1 cellular context compared by ENCODE assay signal in the genomic region with DNA sequence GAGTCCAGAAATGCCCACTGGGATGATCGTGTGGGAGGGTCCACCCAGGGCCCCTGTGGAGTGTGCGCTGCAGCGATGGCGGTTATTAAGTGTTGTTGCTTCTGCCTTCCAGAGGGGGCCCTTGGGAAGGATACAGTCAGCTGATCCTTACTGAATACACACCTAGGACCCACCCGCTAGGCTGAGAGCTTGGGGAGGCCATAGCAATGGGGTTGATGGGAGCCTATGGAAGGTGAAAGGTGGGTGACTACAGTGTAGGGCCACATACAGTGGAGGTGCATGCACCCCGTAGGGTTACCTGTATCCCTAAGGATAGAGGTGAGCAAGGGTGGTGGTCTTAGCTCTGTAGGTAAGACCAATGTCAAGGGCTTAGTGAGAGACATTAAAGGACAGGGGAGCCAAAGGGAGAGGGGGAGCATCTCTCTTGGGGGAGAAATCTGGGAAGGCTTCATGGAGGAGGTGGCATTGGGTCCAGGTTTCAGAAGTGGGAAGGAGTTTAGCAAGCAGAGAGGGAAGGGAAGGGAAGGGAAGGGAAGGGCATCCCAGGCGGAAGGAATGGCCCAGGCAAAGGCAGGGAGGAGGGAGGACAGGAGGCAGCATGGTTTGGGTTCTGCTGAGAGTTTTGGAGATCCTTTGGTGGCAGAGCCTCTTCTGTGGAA.
A peak's percentile ranks its signal among the peaks of the same experiment; 100 is the strongest.
TF ChIP-seq lines count a peak whose summit lies in the region.

No MANE protein-coding gene starts in this region.

TF ChIP-seq in K562, 482 proteins besides CTCF, POLR2A, EP300 and RAD21:
- TF ChIP-seq THAP12 (CRISPR knock-in tag; IDR thresholded peaks at IDR 0.05) (no peak), SIX5 (IDR thresholded peaks at IDR 0.05; ENCODE audit: borderline replicate concordance in 1 of 2, insufficient read depth in 1 of 2, low read depth in 1 of 2, low read length in 2 of 2) (no peak), TEAD4 (IDR thresholded peaks at IDR 0.05; ENCODE audit: low read length) (no peak), TEAD4 (CRISPR knock-in tag; IDR thresholded peaks at IDR 0.05; ENCODE audit: borderline replicate concordance) (no peak), SAP30 (IDR thresholded peaks at IDR 0.05; ENCODE audit: borderline replicate concordance, insufficient read depth, low read depth, low read length, poor library complexity, severe bottlenecking) (no peak), ZBTB40 (IDR thresholded peaks at IDR 0.05) (no peak), ZBTB40 (CRISPR knock-in tag; IDR thresholded peaks at IDR 0.05) (no peak), MAFK (IDR thresholded peaks at IDR 0.05; ENCODE audit: low read length) (no peak), PREB (CRISPR knock-in tag; IDR thresholded peaks at IDR 0.05) (no peak), ZEB2 (IDR thresholded peaks at IDR 0.05) (no peak), SMARCA5 (IDR thresholded peaks at IDR 0.05) (peak; percentile 70; the same call in 1 of the 2 replicates), RBM25 (IDR thresholded peaks at IDR 0.05; ENCODE audit: low read depth, low read length, severe bottlenecking) (peak; percentile 38), SNIP1 (IDR thresholded peaks at IDR 0.05; ENCODE audit: low read depth) (no peak), SRSF7 (optimal IDR thresholded peaks at IDR 0.05; ENCODE audit: low read depth, low read length) (no peak), KDM1A (IDR thresholded peaks at IDR 0.05) (no peak), ZNF699 (CRISPR knock-in tag; IDR thresholded peaks at IDR 0.05; ENCODE audit: insufficient replicate concordance) (no peak), ZNF232 (CRISPR knock-in tag; IDR thresholded peaks at IDR 0.05) (no peak), ZFP36 (IDR thresholded peaks at IDR 0.05; ENCODE audit: low read depth, low read length, partially characterized antibody) (peak; percentile 98), ZNF436 (CRISPR knock-in tag; IDR thresholded peaks at IDR 0.05) (peak; percentile 65), BACH1 (tag; IDR thresholded peaks at IDR 0.05) (no peak), CBX1 (IDR thresholded peaks at IDR 0.05; ENCODE audit: low read depth) (no peak), NR1H2 (CRISPR knock-in tag; IDR thresholded peaks at IDR 0.05) (no peak), BCOR (IDR thresholded peaks at IDR 0.05) (peak; percentile 58)
- TF ChIP-seq, protein P1, sequence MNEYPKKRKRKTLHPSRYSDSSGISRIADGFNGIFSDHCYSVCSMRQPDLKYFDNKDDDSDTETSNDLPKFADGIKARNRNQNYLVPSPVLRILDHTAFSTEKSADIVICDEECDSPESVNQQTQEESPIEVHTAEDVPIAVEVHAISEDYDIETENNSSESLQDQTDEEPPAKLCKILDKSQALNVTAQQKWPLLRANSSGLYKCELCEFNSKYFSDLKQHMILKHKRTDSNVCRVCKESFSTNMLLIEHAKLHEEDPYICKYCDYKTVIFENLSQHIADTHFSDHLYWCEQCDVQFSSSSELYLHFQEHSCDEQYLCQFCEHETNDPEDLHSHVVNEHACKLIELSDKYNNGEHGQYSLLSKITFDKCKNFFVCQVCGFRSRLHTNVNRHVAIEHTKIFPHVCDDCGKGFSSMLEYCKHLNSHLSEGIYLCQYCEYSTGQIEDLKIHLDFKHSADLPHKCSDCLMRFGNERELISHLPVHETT (CRISPR knock-in tag; conservative IDR thresholded peaks at IDR 0.05 in 1 of 2, IDR thresholded peaks at IDR 0.05 in 1 of 2), result no peak
- TF ChIP-seq, protein P2, sequence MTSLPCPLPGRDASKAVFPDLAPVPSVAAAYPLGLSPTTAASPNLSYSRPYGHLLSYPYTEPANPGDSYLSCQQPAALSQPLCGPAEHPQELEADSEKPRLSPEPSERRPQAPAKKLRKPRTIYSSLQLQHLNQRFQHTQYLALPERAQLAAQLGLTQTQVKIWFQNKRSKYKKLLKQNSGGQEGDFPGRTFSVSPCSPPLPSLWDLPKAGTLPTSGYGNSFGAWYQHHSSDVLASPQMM (CRISPR knock-in tag; IDR thresholded peaks at IDR 0.05), result no peak
TF ChIP-seq in K562: peak in this region for 5.
